ENCODE assay signal across 8 cellular contexts in genomic region chr20:32190608-32191415, GRCh38. TPM values are rescaled to one million over a fixed set of nuclear protein-coding genes. Genes with fewer than 3 reads are reported as not detected.
DNase-seq lines count a peak whose midpoint lies in the region; ATAC-seq and TF ChIP-seq lines count a peak whose summit lies in the region.

No MANE protein-coding gene starts in this region.

- H3K4me3 Mint-ChIP-seq in activated naive CD8-positive, alpha-beta T cell treated with anti-CD3 and anti-CD28 coated beads, Interleukin-2, amount 50 U/mL, for 24 hours, result peak overlapping the region; percentile 75

- H3K4me1 ChIP-seq in liver (ENCODE audit: control insufficient read depth in 4 of 4, insufficient read depth in 4 of 4, low read length in 3 of 4), result peaks cover under 1 to 23% (median 14%) of the 10 kb centered on the region in 4 donors
- H3K4me1 ChIP-seq in thyroid gland, result peaks cover 22 to 38% of the 10 kb centered on the region in 2 donors

- H3K27ac ChIP-seq in liver (ENCODE audit: low read depth in 1 of 2, low read length in 2 of 2) (no peak overlapping the region), thyroid gland (peak overlapping the region in 2 of 3 donors; percentile 79 to 80)

- no peaks in the 10 kb centered on the region for H3K9me3 Mint-ChIP-seq in activated naive CD8-positive, alpha-beta T cell treated with anti-CD3 and anti-CD28 coated beads, Interleukin-2, amount 50 U/mL, for 24 hours

- peak overlapping the region in 1 of 3 donors; percentile 59 for H3K4me3 ChIP-seq in liver (ENCODE audit: low read depth in 1 of 3, low read length in 3 of 3)
- H3K4me3 ChIP-seq in thyroid gland (replicated peaks in 1 of 3), result peak overlapping the region in 1 of 3 donors; percentile 73

- no peaks in the 10 kb centered on the region for H3K27me3 Mint-ChIP-seq in activated naive CD8-positive, alpha-beta T cell treated with anti-CD3 and anti-CD28 coated beads, Interleukin-2, amount 50 U/mL, for 24 hours

- no peak for TF ChIP-seq RAD21 in liver (IDR thresholded peaks at IDR 0.05)

- WGBS in liver, result 58% methylated on average over 14 of the region's 14 CpGs
- 41 to 55% methylated on average over 14 of the region's 14 CpGs for WGBS in thyroid gland, 2 donors

- H3K36me3 Mint-ChIP-seq in activated naive CD8-positive, alpha-beta T cell treated with anti-CD3 and anti-CD28 coated beads, Interleukin-2, amount 50 U/mL, for 24 hours (ENCODE audit: low read depth), result peaks cover 35% of the 10 kb centered on the region

- no peak for TF ChIP-seq POLR2A in thyroid gland (IDR thresholded peaks at IDR 0.05)

- H3K9me3 ChIP-seq in liver (ENCODE audit: control insufficient read depth in 4 of 4, low read length in 3 of 4) (no peaks in the 10 kb centered on the region), thyroid gland (no peaks in the 10 kb centered on the region)

- intact Hi-C loops in thyroid gland (cut with DNase I), result no loop called here

- peak overlapping the region; percentile 88 for H3K27ac Mint-ChIP-seq in activated naive CD8-positive, alpha-beta T cell treated with anti-CD3 and anti-CD28 coated beads, Interleukin-2, amount 50 U/mL, for 24 hours

- no peaks in the 10 kb centered on the region for H3K27me3 ChIP-seq in liver (ENCODE audit: control insufficient read depth in 4 of 4, insufficient read depth in 4 of 4, low read length in 3 of 4)
- no peaks in the 10 kb centered on the region for H3K27me3 ChIP-seq in thyroid gland

- DNase-seq in activated effector memory CD4-positive, alpha-beta T cell treated with anti-CD3 and anti-CD28 coated beads, Interleukin-2, amount 50 U/mL, for 16 hours, result peak; percentile 59
- DNase-seq in activated effector memory CD4-positive, alpha-beta T cell treated with Interleukin-2 at 50 U/mL for 16 hours, result no peak
- DNase-seq in activated naive CD8-positive, alpha-beta T cell treated with anti-CD3 and anti-CD28 coated beads, Interleukin-2, amount 50 U/mL, for 24 hours, result no peak
- DNase-seq in thyroid gland (no peak), SHP77 (lab: John Stamatoyannopoulos, UW) (no peak)

- no peak for TF ChIP-seq CTCF in liver (IDR thresholded peaks at IDR 0.05; ENCODE audit: low read depth, low read length, missing input control)
- TF ChIP-seq CTCF in thyroid gland (IDR thresholded peaks at IDR 0.05), result no peak

- H3K36me3 ChIP-seq in liver (ENCODE audit: control insufficient read depth in 4 of 4, insufficient read depth in 3 of 4, low read depth in 1 of 4, low read length in 3 of 4) (no peaks in the 10 kb centered on the region), thyroid gland (peaks cover 6 to 7% of the 10 kb centered on the region in 2 donors)

- H3K9ac ChIP-seq in liver (ENCODE audit: low read depth in 1 of 2, low read length in 2 of 2), result no peak overlapping the region

- ATAC-seq in activated naive CD8-positive, alpha-beta T cell treated with anti-CD3 and anti-CD28 coated beads, Interleukin-2, amount 50 U/mL, for 24 hours, result peak; percentile 2
- ATAC-seq in GM18519 (IDR thresholded peaks at IDR 0.05; ENCODE audit: low FRiP score, unreplicated experiment) (no peak), HG02763 (IDR thresholded peaks at IDR 0.05; ENCODE audit: unreplicated experiment) (no peak)

- H3K4me1 Mint-ChIP-seq in activated naive CD8-positive, alpha-beta T cell treated with anti-CD3 and anti-CD28 coated beads, Interleukin-2, amount 50 U/mL, for 24 hours, result peaks cover 64% of the 10 kb centered on the region

TF ChIP-seq in liver, 16 proteins besides CTCF, POLR2A, EP300 and RAD21:
- TF ChIP-seq JUND (IDR thresholded peaks at IDR 0.05), result no peak
- peak; percentile 61 to 81 for TF ChIP-seq HNF4A (conservative IDR thresholded peaks at IDR 0.05)
TF ChIP-seq in liver: peak in this region for 1.

RNA-seq across cellular contexts. Expression of gene PLAGL2, which starts 16.7 kb away (rescaled TPM):
- total RNA-seq in liver (1 to 10 TPM; 1.8 to 7.2 TPM), thyroid gland (10 to 100 TPM in 1 of 4 donors, 1 to 10 TPM in 3; 6.5 to 11.7 (median 7.3) TPM)
- 1 to 10 TPM; 1.3 to 1.5 TPM for polyA plus RNA-seq in liver

RNA-seq across cellular contexts. Expression of gene POFUT1, which starts 16.9 kb away (rescaled TPM):
- total RNA-seq in liver (10 to 100 TPM; 25.7 to 43.3 TPM), thyroid gland (10 to 100 TPM; 35.1 to 40.5 (median 38.5) TPM)
- 10 to 100 TPM; 14.6 to 23.8 TPM for polyA plus RNA-seq in liver

Comparison
In these comparisons a context has a peak if more than half of its experiments do, and no peak if none do; other contexts are left out.
1. H3K27ac ChIP-seq: peak in thyroid gland (2 of 3); none in liver (0 of 2).